8 cellular contexts compared by ENCODE assay signal in the genomic region with DNA sequence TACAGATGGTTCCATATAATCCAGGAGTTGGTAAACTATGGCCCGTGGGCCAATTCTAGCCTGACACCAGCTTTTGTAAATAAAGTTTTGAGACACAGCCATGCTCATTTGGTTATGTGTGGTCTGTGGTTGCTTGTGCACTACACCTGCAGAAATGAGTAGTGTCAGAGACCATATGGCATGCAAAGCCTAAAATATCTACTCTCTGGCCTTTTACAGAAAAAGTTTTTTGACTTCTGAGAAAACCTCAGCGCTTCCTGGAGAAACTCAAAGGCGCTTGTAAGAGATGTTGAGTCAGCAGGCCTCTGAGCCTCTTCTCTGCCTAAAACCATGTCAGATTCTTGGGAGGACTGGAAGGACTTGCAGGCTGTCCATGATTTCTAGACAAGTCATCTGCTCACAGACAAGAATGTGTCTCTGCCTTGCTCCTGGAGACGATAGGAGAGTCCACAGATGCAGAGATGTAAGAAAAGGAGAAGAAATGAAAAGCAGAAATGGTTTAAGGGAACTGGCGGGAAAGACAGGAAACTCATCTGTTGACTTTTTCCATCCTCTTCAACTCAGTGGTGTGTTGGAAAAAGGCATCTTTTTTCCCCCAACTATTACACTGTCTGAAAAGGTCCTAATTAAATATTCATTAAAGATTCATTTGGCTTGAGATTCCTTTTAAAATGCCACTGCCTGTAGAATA. TPM values are rescaled to one million over a fixed set of nuclear protein-coding genes. Genes with fewer than 3 reads are reported as not detected.
DNase-seq lines count a peak whose midpoint lies in the region; ATAC-seq, FAIRE-seq and TF ChIP-seq lines count a peak whose summit lies in the region.

No MANE protein-coding gene starts in this region.

- no peak for FAIRE-seq in small intestine (lab: Jason Lieb, UNC)

- H3K36me3 ChIP-seq in small intestine (ENCODE audit: control insufficient read depth in 2 of 2, insufficient read depth in 2 of 2, low read length in 2 of 2), result no peaks in the 10 kb centered on the region

- no peaks in the 10 kb centered on the region for H3K9me3 ChIP-seq in small intestine (ENCODE audit: control insufficient read depth, low read depth)

- no peak overlapping the region for H3K4me3 Mint-ChIP-seq in chondrocyte (ENCODE audit: unreplicated experiment)

- no peaks in the 10 kb centered on the region for H3K27me3 Mint-ChIP-seq in chondrocyte (ENCODE audit: low read depth)

- H3K27ac ChIP-seq in small intestine (ENCODE audit: low read depth in 1 of 2, low read length in 1 of 2), result peak overlapping the region in 1 of 2 donors; percentile 40

- peaks cover 22% of the 10 kb centered on the region for H3K4me1 Mint-ChIP-seq in chondrocyte (ENCODE audit: low read depth)

- TF ChIP-seq CTCF in chondrocyte (IDR thresholded peaks at IDR 0.05), result no peak

- H3K9me3 Mint-ChIP-seq in chondrocyte (ENCODE audit: low read depth), result no peaks in the 10 kb centered on the region

- ATAC-seq in HG03159 (IDR thresholded peaks at IDR 0.05; ENCODE audit: unreplicated experiment), result peak; percentile 89

- DNase-seq in activated CD8-positive, alpha-beta memory T cell treated with anti-CD3 and anti-CD28 coated beads for 24 hours, result peak; percentile 73
- DNase-seq in activated CD8-positive, alpha-beta memory T cell treated with anti-CD3 and anti-CD28 coated beads, Interleukin-2, amount 50 U/mL, for 48 hours, result no peak
- DNase-seq in activated CD4-positive, alpha-beta T cell treated with anti-CD3 and anti-CD28 coated beads for 4 hours, result peak; percentile 60 to 68
- DNase-seq in small intestine, result peak; percentile 68
- DNase-seq in chondrocyte (ENCODE audit: low spot score), result no peak
- no peak for DNase-seq in NCI-H345 (lab: John Stamatoyannopoulos, UW)
- no peak for DNase-seq in UCSD-AML1 (lab: John Stamatoyannopoulos, UW; ENCODE audit: unreplicated experiment)

- WGBS in small intestine, 3 donors, result 62 to 80% (median 73%) methylated on average over 5 of the region's 5 CpGs

- no peaks in the 10 kb centered on the region for H3K27me3 ChIP-seq in small intestine (ENCODE audit: control insufficient read depth in 2 of 2, insufficient read depth in 2 of 2, low read length in 2 of 2)

- H3K4me1 ChIP-seq in small intestine (ENCODE audit: control insufficient read depth in 2 of 2, insufficient read depth in 1 of 2, low read depth in 1 of 2, low read length in 1 of 2), result peaks cover 0 to 8% of the 10 kb centered on the region in 2 donors

- H3K36me3 Mint-ChIP-seq in chondrocyte (ENCODE audit: low read depth), result no peaks in the 10 kb centered on the region

- H3K27ac Mint-ChIP-seq in chondrocyte (ENCODE audit: unreplicated experiment), result no peak overlapping the region

- no peak overlapping the region for H3K4me3 ChIP-seq in small intestine (ENCODE audit: low read depth in 1 of 2, low read length in 2 of 2)

RNA-seq across cellular contexts. Expression of gene TTC39C, which starts 5.2 kb away (rescaled TPM):
- 10 to 100 TPM in 1 of 3 donors, 1 to 10 TPM in 2; 4.9 to 10.3 (median 6.9) TPM for polyA plus RNA-seq in small intestine
- 6.6 to 11.2 TPM (median 10.4 TPM) in 3 replicates for total RNA-seq in chondrocyte

Comparison
In these comparisons a context has a peak if more than half of its experiments do, and no peak if none do; other contexts are left out.
1. DNase-seq: peak in activated CD8-positive, alpha-beta memory T cell treated with anti-CD3 and anti-CD28 coated beads for 24 hours (single experiment), activated CD4-positive, alpha-beta T cell treated with anti-CD3 and anti-CD28 coated beads for 4 hours (2 of 2) and small intestine (single experiment); none in activated CD8-positive, alpha-beta memory T cell treated with anti-CD3 and anti-CD28 coated beads, Interleukin-2, amount 50 U/mL, for 48 hours (single experiment), chondrocyte (single experiment), NCI-H345 (single experiment) and UCSD-AML1 (single experiment).